Comparison of ENCODE assay signal across 22 cellular contexts in the genomic region with DNA sequence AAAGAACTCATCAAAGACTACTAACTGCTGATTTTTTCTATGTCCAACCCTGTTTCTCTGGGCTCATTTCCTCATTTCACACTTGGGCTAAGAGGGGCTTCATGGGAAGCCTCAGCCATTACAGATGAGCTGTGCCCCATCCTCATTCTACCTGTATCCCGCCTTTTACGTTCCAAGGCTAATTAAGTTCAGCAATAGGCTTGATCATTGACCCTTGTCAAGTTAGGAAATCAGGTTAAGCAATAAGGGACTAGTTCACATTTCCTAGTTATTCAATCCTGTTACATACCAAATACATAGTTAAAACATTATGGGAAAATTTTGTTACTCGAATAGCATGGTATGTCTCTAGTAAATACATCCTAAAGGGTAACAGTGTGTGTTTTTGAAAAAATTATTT.
"Had no signal": no experiment of that assay in that cellular context is flagged by ENCODE, and none has a peak within 500 bp of the region (broad histone marks: within the 10 kb centered on the region; RNA-seq: fewer than 3 reads in every experiment).

No MANE protein-coding gene starts in this region.

- H3K27ac ChIP-seq: SJSA1, SK-N-MC had no signal

- FAIRE-seq: RCC 7860 had no signal

- DNase-seq: IMR-90, Karpas-422, KG1, MG63, NCI-H1105 treated with DMSO at 0.1 percent for 48 hours, NCI-H1417 treated with DMSO at 0.1 percent for 48 hours, NCI-H187, NCI-H2029, NCI-H2081 treated with DMSO at 0.1 percent for 48 hours, NCI-H2171, NCI-H226, NCI-H446, NCI-H510A, NCI-H524 treated with DMSO at 0.1 percent for 48 hours, NCI-H69, NCI-H774, Right ventricle myocardium superior, RPMI8226, SIG-M5 had no signal

- H3K27me3 ChIP-seq: MG63, SJSA1 had no signal

- H3K4me3 ChIP-seq: MG63, SJSA1, SK-N-MC had no signal

- H3K9me3 ChIP-seq: MG63, SJSA1 had no signal

- H3K4me1 ChIP-seq: SJSA1 had no signal
